ENCODE assay signal across 12 cellular contexts in the genomic region with DNA sequence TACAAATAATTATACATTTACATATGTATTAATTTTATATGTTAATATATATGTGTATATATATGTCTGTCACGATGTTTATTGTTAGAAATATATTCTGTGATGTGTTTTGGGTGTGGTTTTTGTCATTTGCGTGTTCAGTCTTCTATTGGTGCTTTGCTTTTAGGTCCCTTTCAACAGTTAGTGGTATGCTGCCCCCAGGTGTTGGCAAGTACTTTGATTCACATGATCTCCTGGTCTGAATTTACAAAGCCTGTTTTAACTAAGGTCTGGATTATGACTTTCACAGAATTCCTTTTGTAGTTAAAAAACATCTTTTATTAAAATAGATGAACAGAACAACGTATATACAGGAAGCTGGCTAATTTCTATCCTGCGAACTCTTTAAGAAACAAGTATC.
DNase-seq lines count a peak whose midpoint lies in the region; ATAC-seq and TF ChIP-seq lines count a peak whose summit lies in the region.
"Had no signal": no experiment of that assay in that cellular context is flagged by ENCODE, and none has a peak within 500 bp of the region (broad histone marks: within the 10 kb centered on the region; RNA-seq: fewer than 3 reads in every experiment).

No MANE protein-coding gene starts in this region.

- DNase-seq in DMS 273 treated with DMSO at 0.1 percent for 48 hours (lab: John Stamatoyannopoulos, UW) (peak; percentile 11), LNCaP clone FGC (ENCODE audit: low read depth) (no peak), SJCRH30 (peak; percentile 10 to 32), fibroblast of the conjunctiva (ENCODE audit: low read depth) (peak; percentile 48), putamen (ENCODE audit: low spot score) (no peak)
- DNase-seq in effector CD4-positive, alpha-beta T cell: no peak
- DNase-seq: aorta; stimulated activated CD4-positive, alpha-beta T cell treated with anti-CD3 and anti-CD28 coated beads, Interleukin-4, amount 100 ng/mL, for 4 hours had no signal

- H3K27ac ChIP-seq in SJCRH30: no peak overlapping the region
- H3K27ac ChIP-seq: hepatocyte, tibial nerve had no signal

- H3K4me1 ChIP-seq in SJCRH30: no peaks in the 10 kb centered on the region
- H3K4me1 ChIP-seq: tibial nerve had no signal

- TF ChIP-seq CTCF in LNCaP clone FGC (IDR thresholded peaks at IDR 0.05; ENCODE audit: control insufficient read depth, extremely low read depth, insufficient read depth): 0 out of 2 replicates have a peak, but pooled peaks have one; percentile 6

- H3K27me3 ChIP-seq in SJCRH30: no peaks in the 10 kb centered on the region
- H3K27me3 ChIP-seq: hepatocyte, tibial nerve had no signal

- ATAC-seq in HG03521 (IDR thresholded peaks at IDR 0.05; ENCODE audit: unreplicated experiment) (no peak), GM19023 (IDR thresholded peaks at IDR 0.05; ENCODE audit: unreplicated experiment) (no peak)

- no peaks in the 10 kb centered on the region for H3K36me3 ChIP-seq in SJCRH30
- H3K36me3 ChIP-seq: tibial nerve had no signal

- no peaks in the 10 kb centered on the region for H3K9me3 ChIP-seq in SJCRH30 (replicated peaks)

- no peak overlapping the region for H3K4me3 ChIP-seq in LNCaP clone FGC (ENCODE audit: low read depth, low read length)
- no peak overlapping the region for H3K4me3 ChIP-seq in SJCRH30
- H3K4me3 ChIP-seq: hepatocyte, tibial nerve had no signal

Comparison
In these comparisons a context has a peak if more than half of its experiments do, and no peak if none do; other contexts are left out.
1. DNase-seq: peak in DMS 273 treated with DMSO at 0.1 percent for 48 hours (single experiment), SJCRH30 (2 of 2) and fibroblast of the conjunctiva (single experiment); none in LNCaP clone FGC (single experiment), putamen (single experiment) and effector CD4-positive, alpha-beta T cell (single experiment).